1 cellular context compared by ENCODE assay signal in genomic region chr2:80322958-80323357, GRCh38.
TF ChIP-seq lines count a peak whose summit lies in the region.

No MANE protein-coding gene starts in this region.

TF ChIP-seq in H1, 55 proteins besides CTCF, POLR2A, EP300 and RAD21:
- TF ChIP-seq SUZ12 (IDR thresholded peaks at IDR 0.05; ENCODE audit: low read length) = peak; percentile 4; the same call in 1 of the 2 replicates
- no peak for TF ChIP-seq YY1 (IDR thresholded peaks at IDR 0.05; ENCODE audit: low read depth, low read length)
